In the genomic region with DNA sequence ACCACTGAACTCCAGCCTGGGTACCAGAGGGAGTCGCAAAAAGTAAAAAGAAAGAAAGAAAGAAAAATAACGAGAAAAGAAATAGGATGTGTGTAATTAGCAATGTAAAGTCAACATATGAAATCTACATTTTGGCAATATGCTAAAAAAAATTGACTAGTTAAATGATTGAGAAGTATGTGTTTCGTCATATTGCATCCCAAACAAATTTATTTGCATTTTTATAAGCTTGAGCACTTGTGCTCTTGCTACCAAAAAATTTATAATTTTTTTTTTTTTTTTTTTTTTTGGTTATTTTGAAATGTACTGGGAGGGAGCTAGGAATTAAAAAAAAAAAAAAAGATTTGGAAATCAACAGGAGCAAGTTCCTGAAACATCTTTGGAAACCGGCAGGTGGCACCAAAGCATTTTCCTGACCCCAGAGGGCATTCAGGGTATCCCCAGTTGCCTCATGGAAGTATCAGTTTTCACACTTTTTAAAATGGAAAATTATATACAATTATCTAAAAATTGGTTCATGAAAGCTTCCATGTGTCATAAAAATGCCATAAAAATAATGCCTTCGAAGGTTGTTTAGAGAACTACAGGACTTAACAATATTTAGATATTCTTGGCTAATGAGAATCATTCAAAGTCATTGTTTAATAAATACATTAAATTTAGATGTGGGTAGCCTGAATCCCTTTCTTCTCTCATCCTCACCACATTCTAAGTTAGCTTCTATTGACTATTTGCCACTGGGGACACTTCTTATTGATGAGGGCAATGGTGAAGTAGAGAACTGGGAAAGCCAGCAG, we compare ENCODE assay signal across 1 cellular context.
A peak's percentile ranks its signal among the peaks of the same experiment; 100 is the strongest.
TF ChIP-seq lines count a peak whose summit lies in the region.

No MANE protein-coding gene starts in this region.

TF ChIP-seq in HepG2, 621 proteins besides CTCF, POLR2A, EP300 and RAD21 (continued from another document):
- TF ChIP-seq, protein P1, sequence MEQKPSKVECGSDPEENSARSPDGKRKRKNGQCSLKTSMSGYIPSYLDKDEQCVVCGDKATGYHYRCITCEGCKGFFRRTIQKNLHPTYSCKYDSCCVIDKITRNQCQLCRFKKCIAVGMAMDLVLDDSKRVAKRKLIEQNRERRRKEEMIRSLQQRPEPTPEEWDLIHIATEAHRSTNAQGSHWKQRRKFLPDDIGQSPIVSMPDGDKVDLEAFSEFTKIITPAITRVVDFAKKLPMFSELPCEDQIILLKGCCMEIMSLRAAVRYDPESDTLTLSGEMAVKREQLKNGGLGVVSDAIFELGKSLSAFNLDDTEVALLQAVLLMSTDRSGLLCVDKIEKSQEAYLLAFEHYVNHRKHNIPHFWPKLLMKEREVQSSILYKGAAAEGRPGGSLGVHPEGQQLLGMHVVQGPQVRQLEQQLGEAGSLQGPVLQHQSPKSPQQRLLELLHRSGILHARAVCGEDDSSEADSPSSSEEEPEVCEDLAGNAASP (CRISPR knock-in tag; IDR thresholded peaks at IDR 0.05; ENCODE audit: borderline replicate concordance), result peak; percentile 28; the same call in 1 of the 2 replicates
- TF ChIP-seq ZNF292 (CRISPR knock-in tag; IDR thresholded peaks at IDR 0.05; ENCODE audit: borderline replicate concordance, low read depth) (no peak), SMC3 (IDR thresholded peaks at IDR 0.05; ENCODE audit: low read length) (peak; percentile 65), CHCHD3 (CRISPR knock-in tag; IDR thresholded peaks at IDR 0.05) (no peak), MIER3 (CRISPR knock-in tag; IDR thresholded peaks at IDR 0.05; ENCODE audit: borderline replicate concordance) (no peak), NCOA5 (CRISPR knock-in tag; IDR thresholded peaks at IDR 0.05) (no peak), KMT2B (CRISPR knock-in tag; IDR thresholded peaks at IDR 0.05) (no peak), RBFOX2 (IDR thresholded peaks at IDR 0.05; ENCODE audit: low read depth, low read length) (no peak), GTF3A (CRISPR knock-in tag; conservative IDR thresholded peaks at IDR 0.05) (no peak), PCBP1 (IDR thresholded peaks at IDR 0.05; ENCODE audit: borderline replicate concordance, low read depth, low read length) (no peak), MATR3 (CRISPR knock-in tag; IDR thresholded peaks at IDR 0.05) (no peak), ARHGAP35 (CRISPR knock-in tag; IDR thresholded peaks at IDR 0.05; ENCODE audit: borderline replicate concordance) (no peak), SMAD1 (CRISPR knock-in tag; IDR thresholded peaks at IDR 0.05; ENCODE audit: borderline replicate concordance, low read depth) (no peak), CBX2 (IDR thresholded peaks at IDR 0.05; ENCODE audit: low read depth, low read length) (no peak), CBX2 (CRISPR knock-in tag; IDR thresholded peaks at IDR 0.05; ENCODE audit: low read depth) (no peak), KAT8 (CRISPR knock-in tag; IDR thresholded peaks at IDR 0.05) (0 out of 2 replicates have a peak, but pooled peaks have one; percentile 23), PCBP2 (optimal IDR thresholded peaks at IDR 0.05; ENCODE audit: low read depth, low read length, poor library complexity, severe bottlenecking) (no peak), JUND (CRISPR knock-in tag; IDR thresholded peaks at IDR 0.05) (no peak), ZNF3 (CRISPR knock-in tag; IDR thresholded peaks at IDR 0.05) (no peak), STAG1 (CRISPR knock-in tag; IDR thresholded peaks at IDR 0.05) (peak; percentile 72), RBM22 (optimal IDR thresholded peaks at IDR 0.05; ENCODE audit: low read length) (no peak)
- TF ChIP-seq, protein P2, sequence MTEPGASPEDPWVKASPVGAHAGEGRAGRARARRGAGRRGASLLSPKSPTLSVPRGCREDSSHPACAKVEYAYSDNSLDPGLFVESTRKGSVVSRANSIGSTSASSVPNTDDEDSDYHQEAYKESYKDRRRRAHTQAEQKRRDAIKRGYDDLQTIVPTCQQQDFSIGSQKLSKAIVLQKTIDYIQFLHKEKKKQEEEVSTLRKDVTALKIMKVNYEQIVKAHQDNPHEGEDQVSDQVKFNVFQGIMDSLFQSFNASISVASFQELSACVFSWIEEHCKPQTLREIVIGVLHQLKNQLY (CRISPR knock-in tag; IDR thresholded peaks at IDR 0.05), result no peak
- TF ChIP-seq, protein P3, sequence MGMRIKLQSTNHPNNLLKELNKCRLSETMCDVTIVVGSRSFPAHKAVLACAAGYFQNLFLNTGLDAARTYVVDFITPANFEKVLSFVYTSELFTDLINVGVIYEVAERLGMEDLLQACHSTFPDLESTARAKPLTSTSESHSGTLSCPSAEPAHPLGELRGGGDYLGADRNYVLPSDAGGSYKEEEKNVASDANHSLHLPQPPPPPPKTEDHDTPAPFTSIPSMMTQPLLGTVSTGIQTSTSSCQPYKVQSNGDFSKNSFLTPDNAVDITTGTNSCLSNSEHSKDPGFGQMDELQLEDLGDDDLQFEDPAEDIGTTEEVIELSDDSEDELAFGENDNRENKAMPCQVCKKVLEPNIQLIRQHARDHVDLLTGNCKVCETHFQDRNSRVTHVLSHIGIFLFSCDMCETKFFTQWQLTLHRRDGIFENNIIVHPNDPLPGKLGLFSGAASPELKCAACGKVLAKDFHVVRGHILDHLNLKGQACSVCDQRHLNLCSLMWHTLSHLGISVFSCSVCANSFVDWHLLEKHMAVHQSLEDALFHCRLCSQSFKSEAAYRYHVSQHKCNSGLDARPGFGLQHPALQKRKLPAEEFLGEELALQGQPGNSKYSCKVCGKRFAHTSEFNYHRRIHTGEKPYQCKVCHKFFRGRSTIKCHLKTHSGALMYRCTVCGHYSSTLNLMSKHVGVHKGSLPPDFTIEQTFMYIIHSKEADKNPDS (CRISPR knock-in tag; IDR thresholded peaks at IDR 0.05), result no peak
- TF ChIP-seq, protein P4, sequence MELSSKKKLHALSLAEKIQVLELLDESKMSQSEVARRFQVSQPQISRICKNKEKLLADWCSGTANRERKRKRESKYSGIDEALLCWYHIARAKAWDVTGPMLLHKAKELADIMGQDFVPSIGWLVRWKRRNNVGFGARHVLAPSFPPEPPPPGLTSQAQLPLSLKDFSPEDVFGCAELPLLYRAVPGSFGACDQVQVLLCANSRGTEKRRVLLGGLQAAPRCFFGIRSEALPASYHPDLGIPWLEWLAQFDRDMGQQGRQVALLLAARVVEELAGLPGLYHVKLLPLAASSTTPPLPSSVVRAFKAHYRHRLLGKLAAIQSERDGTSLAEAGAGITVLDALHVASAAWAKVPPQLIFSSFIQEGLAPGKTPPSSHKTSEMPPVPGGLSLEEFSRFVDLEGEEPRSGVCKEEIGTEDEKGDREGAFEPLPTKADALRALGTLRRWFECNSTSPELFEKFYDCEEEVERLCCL (CRISPR knock-in tag; IDR thresholded peaks at IDR 0.05; ENCODE audit: borderline replicate concordance), result no peak
- TF ChIP-seq, protein P5, sequence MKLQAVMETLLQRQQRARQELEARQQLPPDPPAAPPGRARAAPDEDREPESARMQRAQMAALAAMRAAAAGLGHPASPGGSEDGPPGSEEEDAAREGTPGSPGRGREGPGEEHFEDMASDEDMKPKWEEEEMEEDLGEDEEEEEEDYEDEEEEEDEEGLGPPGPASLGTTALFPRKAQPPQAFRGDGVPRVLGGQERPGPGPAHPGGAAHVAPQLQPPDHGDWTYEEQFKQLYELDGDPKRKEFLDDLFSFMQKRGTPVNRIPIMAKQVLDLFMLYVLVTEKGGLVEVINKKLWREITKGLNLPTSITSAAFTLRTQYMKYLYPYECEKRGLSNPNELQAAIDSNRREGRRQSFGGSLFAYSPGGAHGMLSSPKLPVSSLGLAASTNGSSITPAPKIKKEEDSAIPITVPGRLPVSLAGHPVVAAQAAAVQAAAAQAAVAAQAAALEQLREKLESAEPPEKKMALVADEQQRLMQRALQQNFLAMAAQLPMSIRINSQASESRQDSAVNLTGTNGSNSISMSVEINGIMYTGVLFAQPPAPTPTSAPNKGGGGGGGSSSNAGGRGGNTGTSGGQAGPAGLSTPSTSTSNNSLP (IDR thresholded peaks at IDR 0.05; ENCODE audit: low read depth, low read length), result peak; percentile 32; the same call in 1 of the 2 replicates
- TF ChIP-seq, protein P6, sequence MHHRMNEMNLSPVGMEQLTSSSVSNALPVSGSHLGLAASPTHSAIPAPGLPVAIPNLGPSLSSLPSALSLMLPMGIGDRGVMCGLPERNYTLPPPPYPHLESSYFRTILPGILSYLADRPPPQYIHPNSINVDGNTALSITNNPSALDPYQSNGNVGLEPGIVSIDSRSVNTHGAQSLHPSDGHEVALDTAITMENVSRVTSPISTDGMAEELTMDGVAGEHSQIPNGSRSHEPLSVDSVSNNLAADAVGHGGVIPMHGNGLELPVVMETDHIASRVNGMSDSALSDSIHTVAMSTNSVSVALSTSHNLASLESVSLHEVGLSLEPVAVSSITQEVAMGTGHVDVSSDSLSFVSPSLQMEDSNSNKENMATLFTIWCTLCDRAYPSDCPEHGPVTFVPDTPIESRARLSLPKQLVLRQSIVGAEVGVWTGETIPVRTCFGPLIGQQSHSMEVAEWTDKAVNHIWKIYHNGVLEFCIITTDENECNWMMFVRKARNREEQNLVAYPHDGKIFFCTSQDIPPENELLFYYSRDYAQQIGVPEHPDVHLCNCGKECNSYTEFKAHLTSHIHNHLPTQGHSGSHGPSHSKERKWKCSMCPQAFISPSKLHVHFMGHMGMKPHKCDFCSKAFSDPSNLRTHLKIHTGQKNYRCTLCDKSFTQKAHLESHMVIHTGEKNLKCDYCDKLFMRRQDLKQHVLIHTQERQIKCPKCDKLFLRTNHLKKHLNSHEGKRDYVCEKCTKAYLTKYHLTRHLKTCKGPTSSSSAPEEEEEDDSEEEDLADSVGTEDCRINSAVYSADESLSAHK (CRISPR knock-in tag; IDR thresholded peaks at IDR 0.05; ENCODE audit: borderline replicate concordance), result no peak
